ENCODE assay signal across 26 cellular contexts in the genomic region with DNA sequence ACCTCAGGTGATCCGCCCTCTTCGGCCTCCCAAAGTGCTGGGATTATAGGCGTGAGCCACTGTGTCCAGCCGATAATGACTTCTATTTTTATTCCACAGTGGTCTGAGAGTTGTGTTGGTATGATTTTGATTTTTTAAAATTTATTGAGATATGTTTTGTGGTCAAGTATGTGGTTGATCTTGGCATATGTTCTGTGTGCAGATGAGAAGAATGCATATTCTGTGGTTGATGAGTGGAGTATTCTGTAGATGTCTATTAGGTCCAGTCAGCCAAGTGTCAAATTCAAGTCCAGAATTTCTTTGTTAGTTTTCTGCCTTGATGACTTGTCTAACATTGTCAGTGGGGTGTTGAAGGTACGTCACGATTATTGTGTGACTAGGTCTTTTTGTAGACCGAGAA.
"Had no signal": no experiment of that assay in that cellular context is flagged by ENCODE, and none has a peak within 500 bp of the region (broad histone marks: within the 10 kb centered on the region; RNA-seq: fewer than 3 reads in every experiment).

No MANE protein-coding gene starts in this region.

- H3K4me3 ChIP-seq: esophagus muscularis mucosa, gastrocnemius medialis, hepatocyte, pancreas, psoas muscle, spleen, thoracic aorta had no signal

- H3K4me1 Mint-ChIP-seq: activated CD4-positive, alpha-beta T cell treated with anti-CD3 and anti-CD28 coated beads for 36 hours; activated CD8-positive, alpha-beta memory T cell treated with anti-CD3 and anti-CD28 coated beads, Interleukin-2, amount 10 ng/mL, durations not matched to agents 7 days and 5 days; activated naive CD4-positive, alpha-beta T cell treated with anti-CD3 and anti-CD28 coated beads, Interleukin-2, amount 50 U/mL, for 24 hours; activated naive CD8-positive, alpha-beta T cell treated with anti-CD3 and anti-CD28 coated beads, Interleukin-2, amount 50 U/mL, for 24 hours; mesothelial cell of epicardium; naive B cell had no signal

- H3K27me3 Mint-ChIP-seq: activated CD4-positive, alpha-beta T cell treated with anti-CD3 and anti-CD28 coated beads for 36 hours; activated CD8-positive, alpha-beta memory T cell treated with anti-CD3 and anti-CD28 coated beads, Interleukin-2, amount 10 ng/mL, durations not matched to agents 7 days and 5 days; activated naive CD4-positive, alpha-beta T cell treated with anti-CD3 and anti-CD28 coated beads, Interleukin-2, amount 50 U/mL, for 24 hours; activated naive CD8-positive, alpha-beta T cell treated with anti-CD3 and anti-CD28 coated beads, Interleukin-2, amount 50 U/mL, for 24 hours had no signal

- H3K4me3 Mint-ChIP-seq: activated CD4-positive, alpha-beta T cell treated with anti-CD3 and anti-CD28 coated beads for 36 hours; activated CD8-positive, alpha-beta memory T cell treated with anti-CD3 and anti-CD28 coated beads, Interleukin-2, amount 10 ng/mL, durations not matched to agents 7 days and 5 days; activated CD8-positive, alpha-beta T cell treated with anti-CD3 and anti-CD28 coated beads, Interleukin-2, amount 10 ng/mL, durations not matched to agents 7 days and 5 days; activated naive CD4-positive, alpha-beta T cell treated with anti-CD3 and anti-CD28 coated beads, Interleukin-2, amount 50 U/mL, for 24 hours; activated naive CD8-positive, alpha-beta T cell treated with anti-CD3 and anti-CD28 coated beads, Interleukin-2, amount 50 U/mL, for 24 hours; mesothelial cell of epicardium had no signal

- H3K27ac Mint-ChIP-seq: activated CD4-positive, alpha-beta T cell treated with anti-CD3 and anti-CD28 coated beads for 36 hours; activated CD8-positive, alpha-beta memory T cell treated with anti-CD3 and anti-CD28 coated beads, Interleukin-2, amount 10 ng/mL, durations not matched to agents 7 days and 5 days; activated CD8-positive, alpha-beta T cell treated with anti-CD3 and anti-CD28 coated beads, Interleukin-2, amount 10 ng/mL, durations not matched to agents 7 days and 5 days; activated naive CD4-positive, alpha-beta T cell treated with anti-CD3 and anti-CD28 coated beads, Interleukin-2, amount 50 U/mL, for 24 hours; activated naive CD8-positive, alpha-beta T cell treated with anti-CD3 and anti-CD28 coated beads, Interleukin-2, amount 50 U/mL, for 24 hours; activated T-helper 2 cell treated with anti-CD3 and anti-CD28 coated beads, Interferon-gamma antibody, Interleukin-2, Interleukin-4, amounts not matched to agents 10 μg/mL and 5 μg/mL and 100 μg/mL, durations not matched to agents 14 hours and 24 hours and 36 hours; mesothelial cell of epicardium; naive B cell had no signal

- FAIRE-seq: keratinocyte, pancreas, urothelium cell line had no signal

- DNase-seq: activated CD4-positive, alpha-beta T cell treated with anti-CD3 and anti-CD28 coated beads for 36 hours; activated CD4-positive, CD25-positive, alpha-beta regulatory T cell; activated CD8-positive, alpha-beta memory T cell treated with anti-CD3 and anti-CD28 coated beads, Interleukin-2, amount 10 ng/mL, durations not matched to agents 7 days and 5 days; activated CD8-positive, alpha-beta T cell treated with anti-CD3 and anti-CD28 coated beads, Interleukin-2, amount 10 ng/mL, durations not matched to agents 7 days and 5 days; activated naive CD8-positive, alpha-beta T cell treated with anti-CD3 and anti-CD28 coated beads, Interleukin-2, amount 50 U/mL, for 24 hours; activated T-cell treated with anti-CD3 and anti-CD28 coated beads, Interleukin-2, amount 50 U/mL, for 48 hours; caudate nucleus; gastrocnemius medialis; left cardiac atrium; naive B cell; nucleus accumbens; pancreas; psoas muscle; spleen; stimulated activated CD4-positive, alpha-beta T cell treated with anti-CD3 and anti-CD28 coated beads, Interleukin-2, amount 100 ng/mL, for 48 hours; stimulated activated naive CD8-positive, alpha-beta T cell treated with anti-CD3 and anti-CD28 coated beads, Interleukin-15, Interleukin-2, amounts not matched to agents 100 U/mL and 50 U/mL, for 24 hours; T-helper 1 cell; trophoblast cell had no signal

- ATAC-seq: activated CD4-positive, alpha-beta T cell treated with anti-CD3 and anti-CD28 coated beads for 36 hours; activated CD8-positive, alpha-beta memory T cell treated with anti-CD3 and anti-CD28 coated beads, Interleukin-2, amount 10 ng/mL, durations not matched to agents 7 days and 5 days; activated CD8-positive, alpha-beta T cell treated with anti-CD3 and anti-CD28 coated beads, Interleukin-2, amount 10 ng/mL, durations not matched to agents 7 days and 5 days; activated naive CD8-positive, alpha-beta T cell treated with anti-CD3 and anti-CD28 coated beads, Interleukin-2, amount 50 U/mL, for 24 hours; gastrocnemius medialis; left cardiac atrium; pancreas; psoas muscle; stimulated activated naive CD8-positive, alpha-beta T cell treated with anti-CD3 and anti-CD28 coated beads, Interleukin-15, Interleukin-2, amounts not matched to agents 100 U/mL and 50 U/mL, for 24 hours had no signal

- H3K36me3 Mint-ChIP-seq: activated CD8-positive, alpha-beta memory T cell treated with anti-CD3 and anti-CD28 coated beads, Interleukin-2, amount 10 ng/mL, durations not matched to agents 7 days and 5 days had no signal
